ENCODE assay signal across 20 cellular contexts in genomic region chr14:75457024-75457390, GRCh38. TPM values are rescaled to one million over a fixed set of nuclear protein-coding genes. Genes with fewer than 3 reads are reported as not detected.
DNase-seq lines count a peak whose midpoint lies in the region; ATAC-seq, FAIRE-seq and TF ChIP-seq lines count a peak whose summit lies in the region.
"Had no signal": no experiment of that assay in that cellular context is flagged by ENCODE, and none has a peak within 500 bp of the region (broad histone marks: within the 10 kb centered on the region; RNA-seq: fewer than 3 reads in every experiment).

No MANE protein-coding gene starts in this region.

- H3K36me3 ChIP-seq in HUES64 (ENCODE audit: insufficient read depth, low read length) = peaks cover 9% of the 10 kb centered on the region; the same call in 1 of the 2 replicates
- H3K36me3 ChIP-seq in astrocyte (ENCODE audit: insufficient read depth, low read length) = no peaks in the 10 kb centered on the region
- no peaks in the 10 kb centered on the region for H3K36me3 ChIP-seq in gastrocnemius medialis
- H3K36me3 ChIP-seq: brain microvascular endothelial cell had no signal

- H3K4me1 Mint-ChIP-seq in astrocyte (ENCODE audit: low read depth, unreplicated experiment) (peaks cover 68% of the 10 kb centered on the region), mesothelial cell of epicardium (peaks cover 71% of the 10 kb centered on the region)

- TF ChIP-seq POLR2A in gastrocnemius medialis (IDR thresholded peaks at IDR 0.05) = no peak

- TF ChIP-seq CTCF in astrocyte (IDR thresholded peaks at IDR 0.05; ENCODE audit: insufficient read depth, low read depth, low read length) (no peak), mesothelial cell of epicardium (IDR thresholded peaks at IDR 0.05; ENCODE audit: unreplicated experiment) (no peak), gastrocnemius medialis (IDR thresholded peaks at IDR 0.05 in 4 of 5, conservative IDR thresholded peaks at IDR 0.05 in 1 of 5) (no peak)

- WGBS in HUES64 = 95% methylated on average over 5 of the region's 5 CpGs

- H3K36me3 Mint-ChIP-seq in astrocyte (ENCODE audit: low read depth, unreplicated experiment) (peaks cover 35% of the 10 kb centered on the region), mesothelial cell of epicardium (peaks cover 13% of the 10 kb centered on the region)
- H3K36me3 Mint-ChIP-seq: activated naive CD8-positive, alpha-beta T cell; naive thymus-derived CD4-positive, alpha-beta T cell had no signal

- no peak overlapping the region for H2AFZ ChIP-seq in astrocyte (ENCODE audit: low read depth, low read length)

- no peaks in the 10 kb centered on the region for H3K9me3 Mint-ChIP-seq in astrocyte (ENCODE audit: unreplicated experiment)
- no peaks in the 10 kb centered on the region for H3K9me3 Mint-ChIP-seq in mesothelial cell of epicardium
- H3K9me3 Mint-ChIP-seq: activated B cell treated with CpG ODN at 0.5 μM for 24 hours; activated T-helper 1 cell treated with anti-CD3 and anti-CD28 coated beads, Interleukin-12 subunit alpha, Interleukin-12 subunit beta, Interleukin-2, Interleukin-4 antibody, amounts not matched to agents 30 ng/mL and 10 ng/mL and 1 ng/mL, durations not matched to agents 14 hours and 24 hours and 36 hours; naive thymus-derived CD4-positive, alpha-beta T cell; stimulated activated naive CD8-positive, alpha-beta T cell treated with anti-CD3 and anti-CD28 coated beads, Interleukin-15, amount 100 ng/mL, for 72 hours had no signal

- peak overlapping the region; percentile 59; the same call in 1 of the 2 replicates for H3K27ac ChIP-seq in HUES64 (ENCODE audit: low read depth, low read length)
- H3K27ac ChIP-seq in astrocyte (ENCODE audit: low read depth, low read length) = no peak overlapping the region
- peak overlapping the region; percentile 72 to 93 (median 87) for H3K27ac ChIP-seq in gastrocnemius medialis
- H3K27ac ChIP-seq: brain microvascular endothelial cell had no signal

- no peak overlapping the region for H3K4me2 ChIP-seq in astrocyte (ENCODE audit: low read length)

- H3K9ac ChIP-seq in HUES64 (ENCODE audit: low read depth, low read length) (peak overlapping the region; percentile 30; the same call in 1 of the 2 replicates), astrocyte (ENCODE audit: low read length) (no peak overlapping the region)

- H3K4me1 ChIP-seq in HUES64 (ENCODE audit: insufficient read depth, low read length) (peaks cover 36% of the 10 kb centered on the region), astrocyte (ENCODE audit: insufficient read depth, low read length) (peaks cover 16% of the 10 kb centered on the region), gastrocnemius medialis (peaks cover 88 to 93% of the 10 kb centered on the region in 2 donors)

- H3K27me3 ChIP-seq in HUES64 (ENCODE audit: insufficient read depth, low read length) = no peaks in the 10 kb centered on the region
- H3K27me3 ChIP-seq in astrocyte (ENCODE audit: insufficient read depth, low read length) = no peaks in the 10 kb centered on the region
- no peaks in the 10 kb centered on the region for H3K27me3 ChIP-seq in gastrocnemius medialis
- H3K27me3 ChIP-seq: brain microvascular endothelial cell had no signal

- no peak for ATAC-seq in gastrocnemius medialis
- ATAC-seq in GM21737 (IDR thresholded peaks at IDR 0.05; ENCODE audit: unreplicated experiment) = no peak
- ATAC-seq: naive thymus-derived CD4-positive, alpha-beta T cell; stimulated activated naive CD8-positive, alpha-beta T cell treated with anti-CD3 and anti-CD28 coated beads, Interleukin-15, amount 100 ng/mL, for 72 hours had no signal

- no peak for DNase-seq in astrocyte (ENCODE audit: low read depth)
- DNase-seq in mesothelial cell of epicardium (ENCODE audit: low spot score in 2 of 2, unreplicated experiment in 2 of 2) = no peak
- DNase-seq in gastrocnemius medialis = no peak
- no peak for DNase-seq in central memory CD4-positive, alpha-beta T cell
- no peak for DNase-seq in NCI-H1105 treated with DMSO at 0.1 percent for 48 hours (lab: John Stamatoyannopoulos, UW)
- DNase-seq: activated B cell treated with CpG ODN at 0.5 μM for 24 hours; brain microvascular endothelial cell; H7; MV-4-11; naive thymus-derived CD4-positive, alpha-beta T cell; NCI-H2029; NCI-H526; OCI-M1; retina; stimulated activated naive CD8-positive, alpha-beta T cell treated with anti-CD3 and anti-CD28 coated beads, Interleukin-15, amount 100 ng/mL, for 72 hours; T-helper 2 cell had no signal

- H4K20me1 ChIP-seq in astrocyte (ENCODE audit: insufficient read depth, low read length) = peaks cover 33% of the 10 kb centered on the region

- no peak for FAIRE-seq in astrocyte (lab: Jason Lieb, UNC)

- H3K4me3 ChIP-seq in HUES64 (ENCODE audit: low read length) (no peak overlapping the region), astrocyte (ENCODE audit: insufficient read depth, low read depth, low read length) (no peak overlapping the region), gastrocnemius medialis (no peak overlapping the region)

- in situ Hi-C loops in gastrocnemius medialis (cut with MboI; ENCODE audit: low sequenced_read_pairs in 4 of 4) = no loop called here

- H3K9me3 ChIP-seq in HUES64 (ENCODE audit: insufficient read depth, low read depth, low read length) (no peaks in the 10 kb centered on the region), astrocyte (ENCODE audit: insufficient read depth, low read depth, low read length) (no peaks in the 10 kb centered on the region), gastrocnemius medialis (no peaks in the 10 kb centered on the region)

- H3K4me3 Mint-ChIP-seq in astrocyte (ENCODE audit: unreplicated experiment) (peak overlapping the region; percentile 1), mesothelial cell of epicardium (no peak overlapping the region)
- H3K4me3 Mint-ChIP-seq: activated B cell treated with CpG ODN at 0.5 μM for 24 hours; activated naive CD8-positive, alpha-beta T cell; activated T-helper 1 cell treated with anti-CD3 and anti-CD28 coated beads, Interleukin-12 subunit alpha, Interleukin-12 subunit beta, Interleukin-2, Interleukin-4 antibody, amounts not matched to agents 30 ng/mL and 10 ng/mL and 1 ng/mL, durations not matched to agents 14 hours and 24 hours and 36 hours; naive thymus-derived CD4-positive, alpha-beta T cell; stimulated activated naive CD8-positive, alpha-beta T cell treated with anti-CD3 and anti-CD28 coated beads, Interleukin-15, amount 100 ng/mL, for 72 hours had no signal

- H3K79me2 ChIP-seq in astrocyte (ENCODE audit: insufficient read depth, low read length) = peaks cover 4% of the 10 kb centered on the region

- peak overlapping the region; percentile 43 for H3K27ac Mint-ChIP-seq in astrocyte (ENCODE audit: unreplicated experiment)
- H3K27ac Mint-ChIP-seq in mesothelial cell of epicardium = peak overlapping the region; percentile 98
- H3K27ac Mint-ChIP-seq: activated B cell treated with CpG ODN at 0.5 μM for 24 hours; activated naive CD8-positive, alpha-beta T cell had no signal

- intact Hi-C loops in gastrocnemius medialis (cut with DNase I; ENCODE audit: low total_unique reads) = no loop called here

- no peaks in the 10 kb centered on the region for H3K27me3 Mint-ChIP-seq in astrocyte (ENCODE audit: low read depth, unreplicated experiment)
- H3K27me3 Mint-ChIP-seq in mesothelial cell of epicardium (ENCODE audit: low read depth) = no peaks in the 10 kb centered on the region
- H3K27me3 Mint-ChIP-seq: activated B cell treated with CpG ODN at 0.5 μM for 24 hours; activated naive CD8-positive, alpha-beta T cell; naive thymus-derived CD4-positive, alpha-beta T cell; stimulated activated naive CD8-positive, alpha-beta T cell treated with anti-CD3 and anti-CD28 coated beads, Interleukin-15, amount 100 ng/mL, for 72 hours had no signal

RNA-seq across cellular contexts. Expression of gene JDP2, which starts 29.2 kb away (rescaled TPM):
- 11.6 TPM for polyA plus RNA-seq in HUES64 (2013, experiment 1 of 2)
- 11.8 TPM for polyA plus RNA-seq in HUES64 (2013, experiment 2 of 2)
- 79.5 and 80.6 TPM in 2 replicates for total RNA-seq in astrocyte
- total RNA-seq in mesothelial cell of epicardium = 43.4 to 51.1 TPM (median 44.4 TPM) in 3 replicates
- total RNA-seq in gastrocnemius medialis = 10 to 100 TPM; 17.3 to 80.2 (median 31.7) TPM
- polyA plus RNA-seq: naive thymus-derived CD4-positive, alpha-beta T cell had no signal
